20 cellular contexts compared by ENCODE assay signal in the genomic region with DNA sequence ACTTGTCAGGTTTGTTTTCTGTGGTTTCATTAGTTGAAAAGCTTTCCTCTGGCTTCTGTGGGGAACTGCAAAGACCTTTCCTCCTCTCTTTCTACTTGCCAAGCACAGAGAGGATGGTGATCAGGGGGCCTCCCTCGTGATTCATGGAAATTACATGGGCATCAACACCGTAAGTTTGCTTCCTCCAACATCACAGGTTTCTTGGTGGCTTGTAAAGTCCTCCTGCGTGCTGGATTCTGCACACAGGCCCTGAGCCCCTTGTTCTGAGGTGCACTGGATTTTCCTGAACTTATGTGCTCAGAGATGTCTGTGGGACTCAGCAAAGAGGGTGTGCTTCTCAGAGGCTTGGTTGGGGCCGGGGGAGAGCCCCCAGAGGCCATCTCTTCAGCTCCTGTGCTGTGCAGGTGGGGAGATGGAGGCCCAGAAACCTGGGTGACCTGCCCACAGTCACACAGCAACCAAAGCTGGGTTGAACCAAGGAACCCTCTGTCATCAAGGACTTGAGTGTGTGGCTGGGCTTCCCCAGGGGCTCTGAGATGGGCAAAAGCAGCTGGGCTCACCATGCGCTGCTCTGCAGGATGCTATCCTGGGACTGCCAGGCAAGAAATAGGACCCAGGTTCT. TPM values are rescaled to one million over a fixed set of nuclear protein-coding genes. Genes with fewer than 3 reads are reported as not detected.
DNase-seq lines count a peak whose midpoint lies in the region; ATAC-seq and TF ChIP-seq lines count a peak whose summit lies in the region.
"Had no signal": no experiment of that assay in that cellular context is flagged by ENCODE, and none has a peak within 500 bp of the region (broad histone marks: within the 10 kb centered on the region; RNA-seq: fewer than 3 reads in every experiment).

No MANE protein-coding gene starts in this region.

- H2BK5ac ChIP-seq in trophoblast cell (ENCODE audit: low read depth, low read length, poor library complexity), result no peak overlapping the region

- H2BK120ac ChIP-seq in trophoblast cell (ENCODE audit: insufficient read depth, low read length, poor library complexity), result peak overlapping the region; percentile 49

- no peak overlapping the region for H3K4me3 ChIP-seq in right atrium auricular region
- no peak overlapping the region for H3K4me3 ChIP-seq in trophoblast cell (ENCODE audit: low read depth, low read length)
- H3K4me3 ChIP-seq in mucosa of descending colon, result no peak overlapping the region
- H3K4me3 ChIP-seq: esophagus squamous epithelium had no signal

- H3K9me3 ChIP-seq in right atrium auricular region, result no peaks in the 10 kb centered on the region
- H3K9me3 ChIP-seq in trophoblast cell (ENCODE audit: insufficient read depth, low read depth, low read length), result no peaks in the 10 kb centered on the region
- H3K9me3 ChIP-seq in mucosa of descending colon, result no peaks in the 10 kb centered on the region
- H3K9me3 ChIP-seq: esophagus squamous epithelium, SK-N-SH had no signal

- no peak for ATAC-seq in Right ventricle myocardium superior (ENCODE audit: poor library complexity)
- ATAC-seq in activated naive CD8-positive, alpha-beta T cell treated with anti-CD3 and anti-CD28 coated beads, Interleukin-2, amount 50 U/mL, for 24 hours, result peak; percentile 88
- ATAC-seq in mucosa of descending colon, result no peak
- no peak for ATAC-seq in SK-N-SH treated with all-trans-retinoic acid at 6 μM for 48 hours

- no peak overlapping the region for H3K4me3 Mint-ChIP-seq in activated naive CD8-positive, alpha-beta T cell treated with anti-CD3 and anti-CD28 coated beads, Interleukin-2, amount 50 U/mL, for 24 hours
- H3K4me3 Mint-ChIP-seq: activated CD4-positive, alpha-beta memory T cell treated with anti-CD3 and anti-CD28 coated beads for 36 hours; CD4-positive, alpha-beta memory T cell; T-helper 2 cell treated with Interferon-gamma antibody and Interleukin-4, amounts not matched to agents 5 μg/mL and 100 μg/mL, for 36 hours had no signal

- H3K4me1 Mint-ChIP-seq in activated naive CD8-positive, alpha-beta T cell treated with anti-CD3 and anti-CD28 coated beads, Interleukin-2, amount 50 U/mL, for 24 hours, result peaks cover 27% of the 10 kb centered on the region

- H3K4ac ChIP-seq in trophoblast cell (ENCODE audit: low read depth, low read length), result no peak overlapping the region

- no peak overlapping the region for H3K14ac ChIP-seq in trophoblast cell (ENCODE audit: low read length)

- H3K79me2 ChIP-seq in trophoblast cell (ENCODE audit: control insufficient read depth, insufficient read depth, low read length, poor library complexity), result peaks cover 6% of the 10 kb centered on the region

- no peak for DNase-seq in right atrium auricular region (ENCODE audit: low spot score)
- DNase-seq in Right ventricle myocardium superior, result no peak
- no peak for DNase-seq in activated naive CD8-positive, alpha-beta T cell treated with anti-CD3 and anti-CD28 coated beads, Interleukin-2, amount 50 U/mL, for 24 hours
- DNase-seq in trophoblast cell, result no peak
- DNase-seq in mucosa of descending colon, result no peak
- no peak for DNase-seq in AG20443 (ENCODE audit: low spot score)
- DNase-seq: activated CD4-positive, alpha-beta memory T cell treated with anti-CD3 and anti-CD28 coated beads for 36 hours; activated T-cell treated with anti-CD3 and anti-CD28 coated beads for 4 hours; CD4-positive, alpha-beta memory T cell; effector memory CD4-positive, alpha-beta T cell; esophagus squamous epithelium; GDM1; H7; mammary epithelial cell; NCI-H1694; RPMI8226; SK-N-SH had no signal

- no CpG with 5 or more reads among the region's 5 CpGs for WGBS in trophoblast cell (ENCODE audit: extremely low coverage, insufficient coverage, insufficient read length)

- H3K23ac ChIP-seq in trophoblast cell (ENCODE audit: low read length), result no peak overlapping the region

- no peak overlapping the region for H3K4me2 ChIP-seq in trophoblast cell (ENCODE audit: low read length)
- H3K4me2 ChIP-seq: SK-N-SH had no signal

- peak overlapping the region; percentile 61 for H2AK5ac ChIP-seq in trophoblast cell (ENCODE audit: low read length)

- H2BK12ac ChIP-seq in trophoblast cell (ENCODE audit: low read length), result peak overlapping the region; percentile 61

- H3K9me3 Mint-ChIP-seq in activated naive CD8-positive, alpha-beta T cell treated with anti-CD3 and anti-CD28 coated beads, Interleukin-2, amount 50 U/mL, for 24 hours, result no peaks in the 10 kb centered on the region
- H3K9me3 Mint-ChIP-seq: activated CD4-positive, alpha-beta memory T cell treated with anti-CD3 and anti-CD28 coated beads for 36 hours; CD4-positive, alpha-beta memory T cell; T-helper 2 cell treated with Interferon-gamma antibody and Interleukin-4, amounts not matched to agents 5 μg/mL and 100 μg/mL, for 36 hours had no signal

- no peaks in the 10 kb centered on the region for H3K27me3 Mint-ChIP-seq in activated naive CD8-positive, alpha-beta T cell treated with anti-CD3 and anti-CD28 coated beads, Interleukin-2, amount 50 U/mL, for 24 hours
- H3K27me3 Mint-ChIP-seq: activated CD4-positive, alpha-beta memory T cell treated with anti-CD3 and anti-CD28 coated beads for 36 hours; CD4-positive, alpha-beta memory T cell had no signal

- no peak overlapping the region for H3K9ac ChIP-seq in trophoblast cell (ENCODE audit: low read length)
- H3K9ac ChIP-seq: SK-N-SH had no signal

- H3K27ac ChIP-seq in right atrium auricular region (peak overlapping the region; percentile 79 to 83), trophoblast cell (ENCODE audit: low read depth, low read length) (no peak overlapping the region)
- H3K27ac ChIP-seq: VCaP had no signal

- no peak overlapping the region for H4K8ac ChIP-seq in trophoblast cell (ENCODE audit: low read depth, low read length)

- intact Hi-C loops in Right ventricle myocardium superior (cut with DNase I), result no loop called here
- intact Hi-C loops in mucosa of descending colon (cut with DNase I, micrococcal nuclease), result no loop called here

- H3K18ac ChIP-seq in trophoblast cell (ENCODE audit: low read length), result no peak overlapping the region

- no peak overlapping the region for H4K12ac ChIP-seq in trophoblast cell (ENCODE audit: low read depth, low read length)

- TF ChIP-seq CTCF in right atrium auricular region (IDR thresholded peaks at IDR 0.05) (no peak), mucosa of descending colon (IDR thresholded peaks at IDR 0.05) (no peak)

- H3K27me3 ChIP-seq in right atrium auricular region (no peaks in the 10 kb centered on the region), trophoblast cell (ENCODE audit: insufficient read depth, low read length) (no peaks in the 10 kb centered on the region)
- H3K27me3 ChIP-seq: esophagus squamous epithelium had no signal

- no peak overlapping the region for H2AFZ ChIP-seq in trophoblast cell (ENCODE audit: insufficient read depth, low read length, poor library complexity)

- peaks cover 36% of the 10 kb centered on the region for H3K79me1 ChIP-seq in trophoblast cell (ENCODE audit: low read length)

- H3K4me1 ChIP-seq in right atrium auricular region (peaks cover 0 to 43% of the 10 kb centered on the region in 2 donors), trophoblast cell (ENCODE audit: control insufficient read depth in 1 of 2, insufficient read depth in 2 of 2, low read length in 2 of 2) (peaks cover 37 to 41% of the 10 kb centered on the region in 2 experiments), mucosa of descending colon (ENCODE audit: low read depth) (peaks cover 3% of the 10 kb centered on the region)

- peak overlapping the region; percentile 77 for H3K27ac Mint-ChIP-seq in activated naive CD8-positive, alpha-beta T cell treated with anti-CD3 and anti-CD28 coated beads, Interleukin-2, amount 50 U/mL, for 24 hours
- H3K27ac Mint-ChIP-seq: activated CD4-positive, alpha-beta memory T cell treated with anti-CD3 and anti-CD28 coated beads for 36 hours; T-helper 2 cell treated with Interferon-gamma antibody and Interleukin-4, amounts not matched to agents 5 μg/mL and 100 μg/mL, for 36 hours had no signal

- peaks cover 27% of the 10 kb centered on the region for H3K36me3 ChIP-seq in right atrium auricular region
- peaks cover 4% of the 10 kb centered on the region in 2 experiments for H3K36me3 ChIP-seq in trophoblast cell (ENCODE audit: control insufficient read depth in 1 of 2, insufficient read depth in 2 of 2, low read length in 2 of 2)
- no peaks in the 10 kb centered on the region for H3K36me3 ChIP-seq in mucosa of descending colon (ENCODE audit: low read depth)
- H3K36me3 ChIP-seq: esophagus squamous epithelium had no signal

- H4K91ac ChIP-seq in trophoblast cell (ENCODE audit: low read depth, low read length), result peak overlapping the region; percentile 6

- no peaks in the 10 kb centered on the region for H3K36me3 Mint-ChIP-seq in activated naive CD8-positive, alpha-beta T cell treated with anti-CD3 and anti-CD28 coated beads, Interleukin-2, amount 50 U/mL, for 24 hours (ENCODE audit: low read depth)
- H3K36me3 Mint-ChIP-seq: activated CD4-positive, alpha-beta memory T cell treated with anti-CD3 and anti-CD28 coated beads for 36 hours; CD4-positive, alpha-beta memory T cell had no signal

TF ChIP-seq in SK-N-SH treated with all-trans-retinoic acid at 6 μM for 48 hours, 23 proteins besides CTCF, POLR2A, EP300 and RAD21 (continues in another document):
- TF ChIP-seq, protein P1, sequence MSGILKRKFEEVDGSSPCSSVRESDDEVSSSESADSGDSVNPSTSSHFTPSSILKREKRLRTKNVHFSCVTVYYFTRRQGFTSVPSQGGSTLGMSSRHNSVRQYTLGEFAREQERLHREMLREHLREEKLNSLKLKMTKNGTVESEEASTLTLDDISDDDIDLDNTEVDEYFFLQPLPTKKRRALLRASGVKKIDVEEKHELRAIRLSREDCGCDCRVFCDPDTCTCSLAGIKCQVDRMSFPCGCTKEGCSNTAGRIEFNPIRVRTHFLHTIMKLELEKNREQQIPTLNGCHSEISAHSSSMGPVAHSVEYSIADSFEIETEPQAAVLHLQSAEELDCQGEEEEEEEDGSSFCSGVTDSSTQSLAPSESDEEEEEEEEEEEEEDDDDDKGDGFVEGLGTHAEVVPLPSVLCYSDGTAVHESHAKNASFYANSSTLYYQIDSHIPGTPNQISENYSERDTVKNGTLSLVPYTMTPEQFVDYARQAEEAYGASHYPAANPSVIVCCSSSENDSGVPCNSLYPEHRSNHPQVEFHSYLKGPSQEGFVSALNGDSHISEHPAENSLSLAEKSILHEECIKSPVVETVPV (CRISPR knock-in tag; IDR thresholded peaks at IDR 0.05), result no peak
- TF ChIP-seq SNAI2 (CRISPR knock-in tag; IDR thresholded peaks at IDR 0.05) (no peak), ARNTL (CRISPR knock-in tag; IDR thresholded peaks at IDR 0.05; ENCODE audit: borderline replicate concordance, low read depth) (no peak), BACH2 (CRISPR knock-in tag; IDR thresholded peaks at IDR 0.05; ENCODE audit: borderline replicate concordance) (no peak), ZNF8 (CRISPR knock-in tag; IDR thresholded peaks at IDR 0.05) (no peak)

RNA-seq across cellular contexts. Expression of a gene that starts 36.5 kb away (rescaled TPM):
- total RNA-seq in right atrium auricular region (100 to 1,000 TPM; 112 to 184 TPM), Right ventricle myocardium superior (138 TPM), mucosa of descending colon (10 to 100 TPM; 65.9 to 83.8 (median 70.7) TPM)
- 97.8 and 100 TPM in 2 replicates for polyA plus RNA-seq in trophoblast cell (2013)
